Comparison of ENCODE assay signal across 9 cellular contexts in the genomic region with DNA sequence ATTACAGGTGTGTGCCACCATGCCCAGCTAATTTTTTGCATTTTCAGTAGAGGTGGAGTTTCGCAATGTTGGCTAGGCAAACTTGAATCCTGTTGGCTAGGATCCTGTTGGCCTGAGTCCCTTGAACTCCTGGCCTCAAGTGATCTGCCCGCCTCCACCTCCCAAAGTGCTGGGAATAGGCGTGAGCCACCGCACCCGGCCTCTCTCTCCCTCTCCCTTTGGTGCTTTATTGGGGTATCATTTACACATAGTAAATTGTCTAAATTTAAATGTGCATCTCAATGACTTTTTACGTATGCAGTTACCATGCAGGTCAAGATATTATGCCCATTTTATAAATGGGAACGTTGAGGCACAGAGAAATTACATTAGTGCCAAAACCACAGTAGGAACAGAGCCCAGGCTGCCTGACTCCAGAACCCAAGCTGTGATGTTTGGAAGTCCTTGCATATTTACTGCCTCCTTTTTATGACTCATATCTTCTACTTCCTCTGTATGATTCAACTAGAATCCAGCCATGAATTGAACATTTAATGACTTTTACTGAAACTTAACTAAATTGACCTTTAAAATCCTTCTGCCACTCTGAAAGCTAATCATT. TPM values are rescaled to one million over a fixed set of nuclear protein-coding genes. Genes with fewer than 3 reads are reported as not detected.
DNase-seq lines count a peak whose midpoint lies in the region; ATAC-seq and TF ChIP-seq lines count a peak whose summit lies in the region.
"Had no signal": no experiment of that assay in that cellular context is flagged by ENCODE, and none has a peak within 500 bp of the region (broad histone marks: within the 10 kb centered on the region; RNA-seq: fewer than 3 reads in every experiment).

No MANE protein-coding gene starts in this region.

- 34 to 40% methylated on average over 7 of the region's 7 CpGs for WGBS in GM23248 (ENCODE audit: low coverage in 1 of 2, low lambda C conversion rate in 2 of 2, missing lambda C conversion rate in 2 of 2), 2 experiments

- H3F3A ChIP-seq in GM23248 (ENCODE audit: insufficient read depth), result peaks cover 24% of the 10 kb centered on the region

- H3K27ac ChIP-seq in GM23248 (peak overlapping the region; percentile 85), coronary artery (peak overlapping the region in 1 of 2 donors; percentile 54)
- H3K27ac ChIP-seq: SJCRH30 had no signal

- no peaks in the 10 kb centered on the region for H3K36me3 ChIP-seq in GM23248 (ENCODE audit: low read depth)
- H3K36me3 ChIP-seq: SJCRH30 had no signal

- no peaks in the 10 kb centered on the region for H3K79me2 ChIP-seq in GM23248 (ENCODE audit: insufficient read depth)

- no peaks in the 10 kb centered on the region for H3K9me2 ChIP-seq in GM23248 (ENCODE audit: insufficient read depth)

- no peak for ATAC-seq in GM18870 (IDR thresholded peaks at IDR 0.05; ENCODE audit: unreplicated experiment)
- ATAC-seq in HG02885 (IDR thresholded peaks at IDR 0.05; ENCODE audit: poor library complexity, unreplicated experiment), result no peak

- peak overlapping the region; percentile 69 for H3K9ac ChIP-seq in GM23248

- no peaks in the 10 kb centered on the region for H4K20me1 ChIP-seq in GM23248 (ENCODE audit: insufficient read depth)

- in situ Hi-C loops in GM23248 (cut with MboI), result no loop called here

- TF ChIP-seq CTCF in coronary artery (IDR thresholded peaks at IDR 0.05), result no peak

- no peaks in the 10 kb centered on the region for H3K9me3 ChIP-seq in GM23248 (ENCODE audit: low read depth)
- H3K9me3 ChIP-seq: SJCRH30 had no signal

- DNase-seq in GM23248 (peak; percentile 93), OCI-M1 (lab: John Stamatoyannopoulos, UW) (peak; percentile 19), dedifferentiated amniotic fluid mesenchymal stem cell (ENCODE audit: extremely low spot score) (peak; percentile 61), skeletal muscle cell (ENCODE audit: low read depth) (peak; percentile 69), coronary artery (ENCODE audit: low spot score) (no peak), DMS 273 (lab: John Stamatoyannopoulos, UW; ENCODE audit: unreplicated experiment) (no peak)
- DNase-seq: SJCRH30 had no signal

- H3K4me1 ChIP-seq in GM23248 (ENCODE audit: insufficient read depth), result peaks cover 23% of the 10 kb centered on the region
- H3K4me1 ChIP-seq: SJCRH30 had no signal

- H3K4me3 ChIP-seq in GM23248, result peak overlapping the region; percentile 60
- no peak overlapping the region for H3K4me3 ChIP-seq in skeletal muscle cell (ENCODE audit: low read depth, low read length)
- H3K4me3 ChIP-seq in coronary artery, result no peak overlapping the region
- H3K4me3 ChIP-seq: SJCRH30 had no signal

- H3K4me2 ChIP-seq in GM23248 (ENCODE audit: unreplicated experiment), result peak overlapping the region; percentile 84

- H2AFZ ChIP-seq in GM23248, result peak overlapping the region; percentile 79

- no peaks in the 10 kb centered on the region for H3K27me3 ChIP-seq in GM23248 (replicated peaks; ENCODE audit: insufficient read depth)
- H3K27me3 ChIP-seq: SJCRH30 had no signal

RNA-seq across cellular contexts. Expression of a gene that starts 34.0 kb away (rescaled TPM):
- total RNA-seq in GM23248 (2014; rRNA removed; shearing (Covaris generic)), result 14.9 and 15.7 TPM in 2 replicates
- 11.4 and 13.4 TPM in 2 replicates for polyA plus RNA-seq in GM23248 (2016; fragmentation: Nextera tagmentation; extraction: Ambion mirVana)

RNA-seq across cellular contexts. Expression of a gene that starts 34.3 kb away (rescaled TPM):
- total RNA-seq in GM23248 (2014; rRNA removed; shearing (Covaris generic)), result 5.4 and 9.6 TPM in 2 replicates
- 17.0 and 21.8 TPM in 2 replicates for polyA plus RNA-seq in GM23248 (2016; fragmentation: Nextera tagmentation; extraction: Ambion mirVana)

RNA-seq across cellular contexts. Expression of a gene that starts 34.4 kb away (rescaled TPM):
- 5.3 and 5.8 TPM in 2 replicates for total RNA-seq in GM23248 (2014; rRNA removed; shearing (Covaris generic))
- polyA plus RNA-seq in GM23248 (2016; fragmentation: Nextera tagmentation; extraction: Ambion mirVana), result 4.4 and 4.8 TPM in 2 replicates

Comparison
In these comparisons a context has a peak if more than half of its experiments do, and no peak if none do; other contexts are left out.
1. DNase-seq: peak in GM23248 (single experiment), OCI-M1 (single experiment), dedifferentiated amniotic fluid mesenchymal stem cell (single experiment) and skeletal muscle cell (single experiment); none in coronary artery (single experiment) and DMS 273 (single experiment).